Comparison of ENCODE assay signal across 16 cellular contexts in the genomic region with DNA sequence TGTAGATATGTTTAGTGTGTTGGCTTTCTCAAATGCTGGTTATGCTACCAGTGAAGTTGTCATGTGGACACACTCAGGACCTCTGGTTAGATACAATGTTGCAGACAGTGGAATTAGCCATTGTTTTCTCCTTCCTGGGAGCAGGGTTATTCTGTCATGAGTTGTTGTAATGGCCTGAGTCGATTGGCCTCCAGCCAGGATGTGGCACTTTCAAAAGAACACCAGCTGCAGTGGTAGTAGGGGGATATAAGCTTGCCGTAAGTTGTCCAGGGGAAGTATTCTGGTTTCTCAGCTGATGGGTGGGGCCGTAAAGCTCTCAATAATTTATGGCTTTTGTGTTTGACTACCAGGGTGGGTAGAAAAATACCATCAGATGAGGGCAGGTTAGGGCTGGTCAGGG.
"Had no signal": no experiment of that assay in that cellular context is flagged by ENCODE, and none has a peak within 500 bp of the region (broad histone marks: within the 10 kb centered on the region; RNA-seq: fewer than 3 reads in every experiment).

No MANE protein-coding gene starts in this region.

- H3K36me3 ChIP-seq: esophagus squamous epithelium, left ventricle myocardium inferior, lower lobe of right lung, pancreas, thyroid gland had no signal

- DNase-seq: dermis blood vessel endothelial cell; esophagus squamous epithelium; kidney; left cardiac atrium; left ventricle myocardium inferior; lower lobe of right lung; occipital lobe; pancreas; right cardiac atrium; small intestine; stimulated activated CD4-positive, alpha-beta T cell treated with anti-CD3 and anti-CD28 coated beads, Interleukin-12 subunit alpha, Interleukin-12 subunit beta, amount 100 ng/mL, for 4 hours; stimulated activated naive CD4-positive, alpha-beta T cell treated with Interleukin-2 at 50 U/mL for 16 hours; thyroid gland had no signal

- H3K27ac ChIP-seq: esophagus squamous epithelium, foreskin keratinocyte, hepatocyte, left ventricle myocardium inferior, lower lobe of right lung, pancreas, thyroid gland had no signal

- H3K9me3 ChIP-seq: lower lobe of right lung, pancreas, thyroid gland had no signal

- H3K4me1 ChIP-seq: esophagus squamous epithelium, foreskin keratinocyte, left ventricle myocardium inferior, lower lobe of right lung, pancreas, thyroid gland had no signal

- H3K4me3 ChIP-seq: esophagus squamous epithelium, hepatocyte, left ventricle myocardium inferior, lower lobe of right lung, pancreas, thyroid gland had no signal

- ATAC-seq: foreskin keratinocyte; left cardiac atrium; lower lobe of right lung; natural killer cell treated with Interleukin-12 subunit alpha and Interleukin-12 subunit beta and Interleukin-15 and Interleukin-18, amount 100 ng/mL, for 72 hours; pancreas; right cardiac atrium had no signal

- H3K27me3 ChIP-seq: esophagus squamous epithelium, foreskin keratinocyte, hepatocyte, pancreas, thyroid gland had no signal
